9 cellular contexts compared by ENCODE assay signal in the genomic region with DNA sequence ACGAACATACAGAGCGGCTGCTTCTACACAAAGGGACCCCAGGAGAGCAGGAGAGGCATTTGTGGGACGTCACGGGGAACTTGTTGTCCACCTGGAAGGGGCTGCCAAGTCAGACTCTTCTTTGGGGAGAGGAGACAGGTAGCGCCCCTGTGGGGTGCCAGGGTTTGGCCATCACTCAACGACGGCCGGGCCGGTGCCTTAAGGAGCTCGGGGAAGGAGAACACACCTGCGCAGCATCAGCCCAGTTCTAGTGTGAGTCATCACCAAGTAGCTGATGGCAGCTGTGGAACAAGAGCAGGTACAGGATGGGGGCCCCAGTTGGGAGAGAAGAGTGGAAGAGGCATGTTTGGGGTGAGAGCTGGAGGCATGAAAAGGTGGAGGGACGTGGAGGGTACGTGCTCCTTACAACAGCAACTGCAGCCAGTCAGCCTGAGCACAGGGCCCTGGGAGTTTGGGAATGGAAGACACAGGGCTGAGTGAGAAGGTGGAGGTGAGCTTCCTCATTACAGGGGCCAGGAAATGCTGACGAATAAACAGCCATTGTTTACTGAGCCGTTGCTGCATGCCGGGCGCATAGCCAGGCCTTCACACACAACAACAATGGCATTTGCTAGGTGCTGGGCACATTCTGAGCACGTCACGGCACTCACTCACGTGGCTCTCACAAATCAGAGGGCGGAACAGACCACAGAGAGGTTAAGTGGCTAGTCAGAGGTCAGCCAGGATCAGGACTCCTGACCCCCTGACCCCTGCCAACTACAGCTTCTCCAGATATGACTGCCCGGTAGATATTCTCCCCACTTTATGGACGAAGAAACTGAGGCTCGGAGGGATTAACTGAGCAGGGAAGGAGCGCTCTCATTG. TPM values are rescaled to one million over a fixed set of nuclear protein-coding genes. Genes with fewer than 3 reads are reported as not detected.
DNase-seq lines count a peak whose midpoint lies in the region; ATAC-seq and TF ChIP-seq lines count a peak whose summit lies in the region.
"Had no signal": no experiment of that assay in that cellular context is flagged by ENCODE, and none has a peak within 500 bp of the region (broad histone marks: within the 10 kb centered on the region; RNA-seq: fewer than 3 reads in every experiment).

No MANE protein-coding gene starts in this region.

- intact Hi-C loops in activated CD4-positive, alpha-beta T cell treated with anti-CD3 and anti-CD28 coated beads for 36 hours (cut with DNase I, micrococcal nuclease), result no loop called here
- intact Hi-C loops in transverse colon (cut with DNase I; ENCODE audit: low total_unique reads), result no loop called here
- intact Hi-C loops in activated CD4-positive, alpha-beta memory T cell treated with anti-CD3 and anti-CD28 coated beads for 36 hours (cut with micrococcal nuclease), result no loop called here

- H3K4me1 Mint-ChIP-seq in activated CD4-positive, alpha-beta T cell treated with anti-CD3 and anti-CD28 coated beads for 36 hours, result peaks cover 10% of the 10 kb centered on the region
- H3K4me1 Mint-ChIP-seq in activated CD4-positive, alpha-beta memory T cell treated with anti-CD3 and anti-CD28 coated beads for 36 hours (ENCODE audit: low read depth), result no peaks in the 10 kb centered on the region

- H3K4me3 ChIP-seq in kidney epithelial cell (ENCODE audit: low read depth, low read length) (no peak overlapping the region), transverse colon (peak overlapping the region in 2 of 4 donors; percentile 21 to 23)

- TF ChIP-seq CTCF in kidney epithelial cell (IDR thresholded peaks at IDR 0.05; ENCODE audit: insufficient read depth, low read length, poor library complexity, severe bottlenecking) (no peak), transverse colon (IDR thresholded peaks at IDR 0.05) (no peak)

- CTCF ChIA-PET in activated CD4-positive, alpha-beta T cell treated with anti-CD3 and anti-CD28 coated beads for 36 hours (lab: Charles Lee), result no interaction called here
- CTCF ChIA-PET in activated CD4-positive, alpha-beta memory T cell treated with anti-CD3 and anti-CD28 coated beads for 36 hours (lab: Charles Lee), result interaction anchor here (0.9 to 2.1 kb wide), 3 partner anchors 29 to 124 kb away, joined by 3 to 5 read pairs (median 5); a partner anchor contains a TSS

- H3K36me3 ChIP-seq in kidney epithelial cell (ENCODE audit: control insufficient read depth, insufficient read depth, low read length) (no peaks in the 10 kb centered on the region), transverse colon (no peaks in the 10 kb centered on the region)

- peak overlapping the region; percentile 2 for H3K27ac Mint-ChIP-seq in activated CD4-positive, alpha-beta T cell treated with anti-CD3 and anti-CD28 coated beads for 36 hours
- H3K27ac Mint-ChIP-seq in activated CD4-positive, alpha-beta memory T cell treated with anti-CD3 and anti-CD28 coated beads for 36 hours, result no peak overlapping the region
- H3K27ac Mint-ChIP-seq: activated naive CD8-positive, alpha-beta T cell had no signal

- in situ Hi-C loops in transverse colon (cut with MboI; ENCODE audit: low pct_ligation_motif_present in 1 of 4, low pct_unique_long_range_greater_than_20kb in 1 of 4, low sequenced_read_pairs in 3 of 4), result no loop called here

- peaks cover 9% of the 10 kb centered on the region for H3K27me3 ChIP-seq in kidney epithelial cell (ENCODE audit: control insufficient read depth, insufficient read depth, low read length)
- no peaks in the 10 kb centered on the region for H3K27me3 ChIP-seq in transverse colon

- peak; percentile 44 for TF ChIP-seq POLR2A in transverse colon (IDR thresholded peaks at IDR 0.05)

- peaks cover 5 to 50% (median 43%) of the 10 kb centered on the region in 4 donors for H3K4me1 ChIP-seq in transverse colon

- H3K36me3 Mint-ChIP-seq in activated CD4-positive, alpha-beta T cell treated with anti-CD3 and anti-CD28 coated beads for 36 hours (ENCODE audit: low read depth), result no peaks in the 10 kb centered on the region
- no peaks in the 10 kb centered on the region for H3K36me3 Mint-ChIP-seq in activated CD4-positive, alpha-beta memory T cell treated with anti-CD3 and anti-CD28 coated beads for 36 hours
- H3K36me3 Mint-ChIP-seq: activated naive CD8-positive, alpha-beta T cell had no signal

- H3K9me3 ChIP-seq in transverse colon, result no peaks in the 10 kb centered on the region

- no peak overlapping the region for H3K4me3 Mint-ChIP-seq in activated CD4-positive, alpha-beta T cell treated with anti-CD3 and anti-CD28 coated beads for 36 hours
- no peak overlapping the region for H3K4me3 Mint-ChIP-seq in activated CD4-positive, alpha-beta memory T cell treated with anti-CD3 and anti-CD28 coated beads for 36 hours
- H3K4me3 Mint-ChIP-seq: activated naive CD8-positive, alpha-beta T cell had no signal

- H3K9me3 Mint-ChIP-seq in activated CD4-positive, alpha-beta T cell treated with anti-CD3 and anti-CD28 coated beads for 36 hours (ENCODE audit: low read depth), result no peaks in the 10 kb centered on the region
- H3K9me3 Mint-ChIP-seq in activated CD4-positive, alpha-beta memory T cell treated with anti-CD3 and anti-CD28 coated beads for 36 hours, result no peaks in the 10 kb centered on the region

- no peak for ATAC-seq in activated CD4-positive, alpha-beta T cell treated with anti-CD3 and anti-CD28 coated beads for 36 hours

- POLR2A ChIA-PET in activated CD4-positive, alpha-beta T cell treated with anti-CD3 and anti-CD28 coated beads for 36 hours (lab: Charles Lee), result no interaction called here
- POLR2A ChIA-PET in activated CD4-positive, alpha-beta memory T cell treated with anti-CD3 and anti-CD28 coated beads for 36 hours (lab: Charles Lee), result no interaction called here

- DNase-seq in activated CD4-positive, alpha-beta T cell treated with anti-CD3 and anti-CD28 coated beads for 36 hours, result no peak
- DNase-seq in activated CD4-positive, alpha-beta T cell treated with anti-CD3 and anti-CD28 coated beads, Interleukin-2, amount 50 U/mL, for 4 hours, result no peak
- peak; percentile 73 for DNase-seq in SW480 (ENCODE audit: low spot score)
- peak; percentile 34 for DNase-seq in kidney epithelial cell (ENCODE audit: low read depth)
- peak; percentile 85 for DNase-seq in transverse colon
- no peak for DNase-seq in midbrain (lab: John Stamatoyannopoulos, UW)
- no peak for DNase-seq in activated CD4-positive, alpha-beta T cell treated with anti-CD3 and anti-CD28 coated beads for 1 hour
- DNase-seq in activated CD4-positive, alpha-beta memory T cell treated with anti-CD3 and anti-CD28 coated beads for 36 hours, result no peak

- WGBS in transverse colon (ENCODE audit: low coverage in 1 of 2), 2 donors, result 60% methylated on average over 2 to 25 of the region's 25 CpGs

- H3K27me3 Mint-ChIP-seq in activated CD4-positive, alpha-beta T cell treated with anti-CD3 and anti-CD28 coated beads for 36 hours, result no peaks in the 10 kb centered on the region
- H3K27me3 Mint-ChIP-seq in activated CD4-positive, alpha-beta memory T cell treated with anti-CD3 and anti-CD28 coated beads for 36 hours, result no peaks in the 10 kb centered on the region
- H3K27me3 Mint-ChIP-seq: activated naive CD8-positive, alpha-beta T cell had no signal

- peak overlapping the region; percentile 86 to 92 (median 88) for H3K27ac ChIP-seq in transverse colon

- no peak for TF ChIP-seq EP300 in transverse colon (IDR thresholded peaks at IDR 0.05; ENCODE audit: low read depth)

RNA-seq across cellular contexts. Expression of a gene that starts 29.1 kb away (rescaled TPM):
- 10 to 100 TPM; 14.3 to 15.8 TPM for total RNA-seq in activated CD4-positive, alpha-beta T cell treated with anti-CD3 and anti-CD28 coated beads for 36 hours
- total RNA-seq in kidney epithelial cell, result 19.8 and 58.9 TPM in 2 replicates
- total RNA-seq in transverse colon, result 10 to 100 TPM; 41.5 to 90.0 (median 56.4) TPM
- 10 to 100 TPM; 15.7 to 17.6 TPM for total RNA-seq in activated CD4-positive, alpha-beta memory T cell treated with anti-CD3 and anti-CD28 coated beads for 36 hours

Comparison
In these comparisons a context has a peak if more than half of its experiments do, and no peak if none do; other contexts are left out.
1. DNase-seq: peak in SW480 (single experiment), kidney epithelial cell (single experiment) and transverse colon (single experiment); none in activated CD4-positive, alpha-beta T cell treated with anti-CD3 and anti-CD28 coated beads for 36 hours (single experiment), activated CD4-positive, alpha-beta T cell treated with anti-CD3 and anti-CD28 coated beads, Interleukin-2, amount 50 U/mL, for 4 hours (0 of 2), midbrain (single experiment), activated CD4-positive, alpha-beta T cell treated with anti-CD3 and anti-CD28 coated beads for 1 hour (single experiment) and activated CD4-positive, alpha-beta memory T cell treated with anti-CD3 and anti-CD28 coated beads for 36 hours (single experiment).